In the genomic region with DNA sequence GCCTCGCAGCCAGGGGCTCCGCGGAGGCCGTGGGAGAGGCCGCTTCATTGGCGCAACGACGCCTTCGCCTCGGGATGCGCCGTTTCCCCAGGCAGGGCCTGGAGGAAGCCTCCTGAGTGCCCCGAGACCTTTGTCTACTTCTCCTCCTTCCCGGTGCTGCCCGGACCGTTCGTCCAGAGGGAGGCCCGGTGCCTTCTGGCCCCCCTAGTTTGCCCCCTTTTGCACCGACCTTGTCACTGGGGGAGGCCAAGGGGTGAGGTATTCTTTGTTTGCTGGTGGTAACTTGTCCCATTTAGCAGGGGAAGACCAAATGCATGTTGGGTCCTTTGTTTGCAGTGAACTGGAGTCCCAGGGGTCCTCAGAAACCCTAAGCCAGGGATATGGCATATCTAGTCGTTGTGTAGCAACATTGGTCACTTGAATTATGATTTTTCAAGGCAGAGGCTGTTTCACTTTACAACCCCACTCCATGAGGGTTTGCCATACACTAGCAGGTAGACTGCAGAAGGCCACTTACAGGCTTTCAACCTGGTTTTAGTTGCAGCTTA, we compare ENCODE assay signal across 8 cellular contexts. TPM values are rescaled to one million over a fixed set of nuclear protein-coding genes. Genes with fewer than 3 reads are reported as not detected.
DNase-seq lines count a peak whose midpoint lies in the region; ATAC-seq and TF ChIP-seq lines count a peak whose summit lies in the region.

No MANE protein-coding gene starts in this region.

- no peaks in the 10 kb centered on the region for H3K9me2 ChIP-seq in SK-N-SH

- H2AFZ ChIP-seq in SK-N-SH (ENCODE audit: low read depth): peak overlapping the region; percentile 86

- H3K4me2 ChIP-seq in SK-N-SH: peak overlapping the region; percentile 99

- TF ChIP-seq POLR2A in gastrocnemius medialis (IDR thresholded peaks at IDR 0.05): no peak

- H3K27me3 ChIP-seq in SK-N-SH (ENCODE audit: insufficient read depth): no peaks in the 10 kb centered on the region
- H3K27me3 ChIP-seq in SJCRH30: no peaks in the 10 kb centered on the region
- no peaks in the 10 kb centered on the region for H3K27me3 ChIP-seq in gastrocnemius medialis

- CTCF ChIA-PET in SK-N-SH (lab: Yijun Ruan, JAX): interaction anchor here (1.5 to 2.0 kb wide), 3 partner anchors 21 to 290 kb away, joined by 6 to 14 read pairs (median 8); a partner anchor contains a TSS

- peaks cover 0 to 12% of the 10 kb centered on the region in 2 experiments for H3K36me3 ChIP-seq in SK-N-SH (replicated peaks in 1 of 2; ENCODE audit: control insufficient read depth in 1 of 2, insufficient read depth in 2 of 2, low read length in 1 of 2)
- H3K36me3 ChIP-seq in SJCRH30: peaks cover 5% of the 10 kb centered on the region; the same call in 1 of the 2 replicates
- peaks cover 0 to 29% of the 10 kb centered on the region in 2 donors for H3K36me3 ChIP-seq in gastrocnemius medialis

- in situ Hi-C loops in gastrocnemius medialis (cut with MboI; ENCODE audit: low sequenced_read_pairs in 4 of 4): no loop called here

- H3K9ac ChIP-seq in SK-N-SH: peak overlapping the region; percentile 99

- no peak for DNase-seq in SK-N-SH
- no peak for DNase-seq in SJCRH30
- peak; percentile 21 for DNase-seq in fibroblast of peridontal ligament (ENCODE audit: extremely low read depth)
- DNase-seq in gastrocnemius medialis: no peak
- DNase-seq in HPDE6-E6E7 (ENCODE audit: extremely low spot score): no peak
- DNase-seq in islet precursor cell: no peak

- peaks cover 36% of the 10 kb centered on the region for H3K79me2 ChIP-seq in SK-N-SH (ENCODE audit: insufficient read depth)

- no peak for TF ChIP-seq RAD21 in SK-N-SH (IDR thresholded peaks at IDR 0.05; ENCODE audit: low read length)

- POLR2A ChIA-PET in SK-N-SH (lab: Yijun Ruan, JAX): interaction anchor here (1.0 kb wide), 1 partner anchor 13 kb away, joined by 3 read pairs; no protein-coding TSS in a partner anchor

- WGBS in SK-N-SH (ENCODE audit: low lambda C conversion rate): 0% methylated on average over 7 of the region's 20 CpGs

- TF ChIP-seq CTCF in SK-N-SH (IDR thresholded peaks at IDR 0.05): no peak
- no peak for TF ChIP-seq CTCF in gastrocnemius medialis (IDR thresholded peaks at IDR 0.05 in 4 of 5, conservative IDR thresholded peaks at IDR 0.05 in 1 of 5)

- peak overlapping the region; percentile 91 to 93 for H3K27ac ChIP-seq in SK-N-SH (ENCODE audit: low read depth in 2 of 2, low read length in 1 of 2)
- H3K27ac ChIP-seq in SJCRH30: peak overlapping the region; percentile 100
- H3K27ac ChIP-seq in gastrocnemius medialis: peak overlapping the region; percentile 86 to 96 (median 94)

- ATAC-seq in SK-N-SH treated with all-trans-retinoic acid at 6 μM for 48 hours (no peak; the same call in 2 of the 3 replicates), gastrocnemius medialis (no peak), GM18870 (IDR thresholded peaks at IDR 0.05; ENCODE audit: unreplicated experiment) (no peak)

- H3K4me1 ChIP-seq in SK-N-SH (ENCODE audit: control insufficient read depth in 1 of 2, insufficient read depth in 2 of 2, low read depth in 1 of 2, low read length in 1 of 2): peaks cover 0 to 4% of the 10 kb centered on the region in 2 experiments; a peak in 2 of 4 replicates
- H3K4me1 ChIP-seq in SJCRH30: peaks cover 12% of the 10 kb centered on the region
- peaks cover 7 to 14% of the 10 kb centered on the region in 2 donors for H3K4me1 ChIP-seq in gastrocnemius medialis

- no peak for TF ChIP-seq EP300 in SK-N-SH (IDR thresholded peaks at IDR 0.05; ENCODE audit: borderline replicate concordance in 1 of 2, low read depth in 1 of 2, low read length in 1 of 2)

- H3F3A ChIP-seq in SK-N-SH (replicated peaks; ENCODE audit: insufficient read depth): peaks cover 17% of the 10 kb centered on the region

- H4K20me1 ChIP-seq in SK-N-SH (ENCODE audit: insufficient read depth): no peaks in the 10 kb centered on the region

- intact Hi-C loops in gastrocnemius medialis (cut with DNase I; ENCODE audit: low total_unique reads): loop anchor here (1.0 to 5.0 kb wide), 2 partner anchors 22 to 291 kb away; a partner anchor contains a TSS

- H3K4me3 ChIP-seq in SK-N-SH (ENCODE audit: low read depth in 2 of 2, low read length in 1 of 2) (peak overlapping the region; percentile 66 to 100), SJCRH30 (peak overlapping the region; percentile 97), gastrocnemius medialis (peak overlapping the region; percentile 79 to 94 (median 86))

- H3K9me3 ChIP-seq in SK-N-SH (no peaks in the 10 kb centered on the region), SJCRH30 (replicated peaks) (no peaks in the 10 kb centered on the region), gastrocnemius medialis (no peaks in the 10 kb centered on the region)

TF ChIP-seq in SK-N-SH, 30 proteins besides CTCF, POLR2A, EP300 and RAD21:
- TF ChIP-seq, protein P1, sequence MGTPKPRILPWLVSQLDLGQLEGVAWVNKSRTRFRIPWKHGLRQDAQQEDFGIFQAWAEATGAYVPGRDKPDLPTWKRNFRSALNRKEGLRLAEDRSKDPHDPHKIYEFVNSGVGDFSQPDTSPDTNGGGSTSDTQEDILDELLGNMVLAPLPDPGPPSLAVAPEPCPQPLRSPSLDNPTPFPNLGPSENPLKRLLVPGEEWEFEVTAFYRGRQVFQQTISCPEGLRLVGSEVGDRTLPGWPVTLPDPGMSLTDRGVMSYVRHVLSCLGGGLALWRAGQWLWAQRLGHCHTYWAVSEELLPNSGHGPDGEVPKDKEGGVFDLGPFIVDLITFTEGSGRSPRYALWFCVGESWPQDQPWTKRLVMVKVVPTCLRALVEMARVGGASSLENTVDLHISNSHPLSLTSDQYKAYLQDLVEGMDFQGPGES (IDR thresholded peaks at IDR 0.05; ENCODE audit: low read depth, low read length): no peak
- TF ChIP-seq TAF1 (IDR thresholded peaks at IDR 0.05; ENCODE audit: borderline replicate concordance, low read depth, low read length): peak; percentile 16; the same call in 1 of the 2 replicates

TF ChIP-seq in SK-N-SH treated with all-trans-retinoic acid at 6 μM for 48 hours, 23 proteins besides CTCF, POLR2A, EP300 and RAD21:
- TF ChIP-seq PPARA (CRISPR knock-in tag; IDR thresholded peaks at IDR 0.05; ENCODE audit: borderline replicate concordance) (no peak), ZNF8 (CRISPR knock-in tag; IDR thresholded peaks at IDR 0.05) (no peak)

RNA-seq across cellular contexts. Expression of a gene that starts 0.6 kb away (rescaled TPM):
- polyA plus RNA-seq in SK-N-SH (2012; rRNA removed): 86.3 and 90.4 TPM in 2 replicates
- polyA plus RNA-seq in SK-N-SH (2012; cell fraction: cytosol; rRNA removed): 33.8 and 48.6 TPM in 2 replicates
- polyA plus RNA-seq in SK-N-SH (2012; cell fraction: nucleus; rRNA removed): 229 and 256 TPM in 2 replicates
- total RNA-seq in SJCRH30 (2014; rRNA removed; shearing (Covaris generic)): 74.0 and 78.6 TPM in 2 replicates
- 10 to 100 TPM; 45.7 to 91.1 (median 67.9) TPM for total RNA-seq in gastrocnemius medialis

RNA-seq across cellular contexts. Expression of a gene that starts 21.9 kb away (rescaled TPM):
- polyA plus RNA-seq in SK-N-SH (2012; rRNA removed): 16.2 and 16.5 TPM in 2 replicates
- polyA plus RNA-seq in SK-N-SH (2012; cell fraction: cytosol; rRNA removed): 20.1 and 22.7 TPM in 2 replicates
- 13.1 and 21.8 TPM in 2 replicates for polyA plus RNA-seq in SK-N-SH (2012; cell fraction: nucleus; rRNA removed)
- 89.8 and 103 TPM in 2 replicates for total RNA-seq in SJCRH30 (2014; rRNA removed; shearing (Covaris generic))
- 10 to 100 TPM; 24.5 to 32.1 (median 28.1) TPM for total RNA-seq in gastrocnemius medialis
